15 cellular contexts compared by ENCODE assay signal in the genomic region with DNA sequence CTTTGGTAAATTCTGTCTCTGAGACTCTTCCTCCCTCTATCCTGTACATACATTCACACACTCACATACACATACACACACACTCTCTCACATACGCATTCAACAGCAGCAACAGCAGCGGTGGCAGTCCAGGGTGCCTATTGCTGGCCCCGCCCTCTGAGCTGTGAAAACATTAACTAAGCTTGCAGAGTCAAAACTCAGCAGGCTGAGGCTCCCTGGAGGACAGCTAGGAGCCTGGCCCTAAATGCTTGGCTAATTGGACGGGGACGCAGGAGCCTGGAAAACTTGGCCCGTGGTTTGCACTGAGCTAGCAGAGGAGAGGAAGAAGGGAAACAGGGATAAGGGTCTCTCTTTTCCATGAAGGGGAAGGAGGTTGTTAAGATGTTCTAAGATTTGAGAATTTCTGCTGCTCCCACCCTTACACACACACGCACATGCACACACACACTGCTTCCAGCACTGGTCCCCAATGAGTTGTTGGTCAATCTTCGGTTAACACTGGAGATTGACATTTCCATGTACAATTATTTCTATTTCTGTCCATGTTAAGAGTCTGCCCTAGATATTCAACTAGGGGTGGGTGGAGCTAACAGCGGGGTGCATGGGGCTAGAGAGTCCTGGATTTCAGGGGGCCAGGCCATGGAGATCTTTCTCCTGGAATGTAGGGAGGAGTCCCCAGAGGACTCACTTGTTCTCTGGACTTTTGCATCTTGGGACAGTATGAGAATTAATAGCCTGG.
DNase-seq lines count a peak whose midpoint lies in the region; ATAC-seq, FAIRE-seq and TF ChIP-seq lines count a peak whose summit lies in the region.
"Had no signal": no experiment of that assay in that cellular context is flagged by ENCODE, and none has a peak within 500 bp of the region (broad histone marks: within the 10 kb centered on the region; RNA-seq: fewer than 3 reads in every experiment).

No MANE protein-coding gene starts in this region.

- no peak for TF ChIP-seq POLR2A in GM12891 (IDR thresholded peaks at IDR 0.05; ENCODE audit: low read depth, low read length)

- H3K27ac ChIP-seq in GM23338 (ENCODE audit: low read depth) (no peak overlapping the region), right cardiac atrium (ENCODE audit: low read length) (no peak overlapping the region), pancreas (no peak overlapping the region)

- H3K27ac Mint-ChIP-seq in GM23338, result no peak overlapping the region
- H3K27ac Mint-ChIP-seq: activated CD4-positive, alpha-beta T cell treated with anti-CD3 and anti-CD28 coated beads for 36 hours; activated T-cell treated with anti-CD3 and anti-CD28 coated beads, Interleukin-2, amount 50 U/mL, for 24 hours; CD8-positive, alpha-beta T cell; HFFc6; natural killer cell treated with Interleukin-12 subunit alpha and Interleukin-12 subunit beta and Interleukin-15 and Interleukin-18, amount 100 ng/mL, for 72 hours had no signal

- H3K27me3 Mint-ChIP-seq in GM23338 (ENCODE audit: insufficient read depth, low read depth, poor library complexity), result peaks cover 5% of the 10 kb centered on the region
- H3K27me3 Mint-ChIP-seq: activated CD4-positive, alpha-beta T cell treated with anti-CD3 and anti-CD28 coated beads for 36 hours; activated T-cell treated with anti-CD3 and anti-CD28 coated beads, Interleukin-2, amount 50 U/mL, for 24 hours had no signal

- H3K9me3 Mint-ChIP-seq in GM23338, result no peaks in the 10 kb centered on the region
- H3K9me3 Mint-ChIP-seq: activated T-cell treated with anti-CD3 and anti-CD28 coated beads, Interleukin-2, amount 50 U/mL, for 24 hours; CD8-positive, alpha-beta T cell; HFFc6; natural killer cell treated with Interleukin-12 subunit alpha and Interleukin-12 subunit beta and Interleukin-15 and Interleukin-18, amount 100 ng/mL, for 72 hours had no signal

- H3K27me3 ChIP-seq in GM23338 (ENCODE audit: insufficient read depth), result no peaks in the 10 kb centered on the region
- H3K27me3 ChIP-seq in right cardiac atrium (ENCODE audit: control insufficient read depth, insufficient read depth), result no peaks in the 10 kb centered on the region
- H3K27me3 ChIP-seq in pancreas, result no peaks in the 10 kb centered on the region

- no peak for TF ChIP-seq CTCF in GM23338 (conservative IDR thresholded peaks at IDR 0.05; ENCODE audit: low read depth in 2 of 2)
- no peak for TF ChIP-seq CTCF in pancreas (IDR thresholded peaks at IDR 0.05)

- no peaks in the 10 kb centered on the region for H3K79me2 ChIP-seq in GM23338 (replicated peaks; ENCODE audit: insufficient read depth)

- intact Hi-C loops in right cardiac atrium (cut with DNase I), result loop anchor here in 1 of 4 donors (10.0 kb wide), 1 partner anchor 95 kb away; a partner anchor contains a TSS
- intact Hi-C loops in pancreas (cut with DNase I), result no loop called here

- H3K4me3 Mint-ChIP-seq in GM23338, result no peak overlapping the region
- H3K4me3 Mint-ChIP-seq: activated CD4-positive, alpha-beta T cell treated with anti-CD3 and anti-CD28 coated beads for 36 hours; activated T-cell treated with anti-CD3 and anti-CD28 coated beads, Interleukin-2, amount 50 U/mL, for 24 hours; CD8-positive, alpha-beta T cell; HFFc6; natural killer cell treated with Interleukin-12 subunit alpha and Interleukin-12 subunit beta and Interleukin-15 and Interleukin-18, amount 100 ng/mL, for 72 hours had no signal

- H4K20me1 ChIP-seq in GM23338 (replicated peaks; ENCODE audit: insufficient read depth), result no peaks in the 10 kb centered on the region

- no peak overlapping the region for H3K4me2 ChIP-seq in GM23338

- H3K9me3 ChIP-seq in right cardiac atrium (ENCODE audit: control insufficient read depth, low read length) (no peaks in the 10 kb centered on the region), pancreas (no peaks in the 10 kb centered on the region)

- no peak overlapping the region for H2AFZ ChIP-seq in GM23338

- DNase-seq in GM23338 (ENCODE audit: low spot score) (no peak), NCI-H69 (lab: John Stamatoyannopoulos, UW) (peak; percentile 94), right cardiac atrium (peak; percentile 63 to 87 (median 81)), pancreas (peak in 5 of 6 donors; percentile 48 to 68 (median 59)), GM12891 (ENCODE audit: insufficient read length, low spot score) (no peak), AG08396 (ENCODE audit: low spot score) (no peak), KG1 (lab: John Stamatoyannopoulos, UW) (no peak)
- DNase-seq: activated CD4-positive, alpha-beta T cell treated with anti-CD3 and anti-CD28 coated beads for 36 hours; activated T-cell treated with anti-CD3 and anti-CD28 coated beads, Interleukin-2, amount 50 U/mL, for 24 hours; CD8-positive, alpha-beta T cell; HFFc6; NCI-H2029; OCI-M1 had no signal

- H3K9me2 ChIP-seq in GM23338 (ENCODE audit: insufficient read depth), result no peaks in the 10 kb centered on the region

- H3K4me1 Mint-ChIP-seq in GM23338, result peaks cover 15% of the 10 kb centered on the region
- H3K4me1 Mint-ChIP-seq: activated CD4-positive, alpha-beta T cell treated with anti-CD3 and anti-CD28 coated beads for 36 hours had no signal

- H3K36me3 ChIP-seq in GM23338 (ENCODE audit: insufficient read depth), result no peaks in the 10 kb centered on the region
- H3K36me3 ChIP-seq in pancreas, result no peaks in the 10 kb centered on the region

- FAIRE-seq in pancreas (lab: Jason Lieb, UNC) (no peak), GM12891 (lab: Jason Lieb, UNC) (no peak)

- no peaks in the 10 kb centered on the region for H3F3A ChIP-seq in GM23338 (replicated peaks; ENCODE audit: low read depth)

- H3K4me1 ChIP-seq in GM23338 (ENCODE audit: insufficient read depth) (0 out of 2 replicates have a peak, but pooled peaks cover 6% of the 10 kb centered on the region), right cardiac atrium (ENCODE audit: control insufficient read depth, insufficient read depth, low read length) (peaks cover 20% of the 10 kb centered on the region), pancreas (peaks cover 8 to 33% (median 14%) of the 10 kb centered on the region in 3 donors)

- ATAC-seq in GM23338, result peak; percentile 73
- ATAC-seq in right cardiac atrium, result peak; percentile 57 to 77
- ATAC-seq in pancreas, result peak; percentile 76 to 88 (median 86)
- no peak for ATAC-seq in HG02623 (IDR thresholded peaks at IDR 0.05; ENCODE audit: unreplicated experiment)
- ATAC-seq: activated CD4-positive, alpha-beta T cell treated with anti-CD3 and anti-CD28 coated beads for 36 hours; CD8-positive, alpha-beta T cell had no signal

- H3K36me3 Mint-ChIP-seq in GM23338 (ENCODE audit: low read depth), result no peaks in the 10 kb centered on the region
- H3K36me3 Mint-ChIP-seq: CD8-positive, alpha-beta T cell; natural killer cell treated with Interleukin-12 subunit alpha and Interleukin-12 subunit beta and Interleukin-15 and Interleukin-18, amount 100 ng/mL, for 72 hours had no signal

- WGBS in right cardiac atrium, result 52% methylated on average over 9 of the region's 9 CpGs
- 20% methylated on average over 9 of the region's 9 CpGs for WGBS in pancreas, 2 donors

- H3K4me3 ChIP-seq in GM23338 (no peak overlapping the region), right cardiac atrium (ENCODE audit: low read length) (no peak overlapping the region), pancreas (no peak overlapping the region)

TF ChIP-seq in GM23338, 12 proteins besides CTCF, POLR2A, EP300 and RAD21 (continues in another document):
- no peak for TF ChIP-seq ZNF331 (CRISPR knock-in tag; IDR thresholded peaks at IDR 0.05; ENCODE audit: low read depth)
- no peak for TF ChIP-seq STAT1 (IDR thresholded peaks at IDR 0.05; ENCODE audit: unreplicated experiment)
- no peak for TF ChIP-seq EZH2 (IDR thresholded peaks at IDR 0.05; ENCODE audit: low read depth, unreplicated experiment)
- no peak for TF ChIP-seq EZH2phosphoT487 (IDR thresholded peaks at IDR 0.05; ENCODE audit: unreplicated experiment)
- TF ChIP-seq POLR2AphosphoS5 (IDR thresholded peaks at IDR 0.05; ENCODE audit: low read depth), result no peak

TF ChIP-seq in GM12891, 5 proteins besides CTCF, POLR2A, EP300 and RAD21:
- TF ChIP-seq PAX5 (IDR thresholded peaks at IDR 0.05; ENCODE audit: insufficient read depth, low read length, severe bottlenecking), result no peak
- no peak for TF ChIP-seq POU2F2 (IDR thresholded peaks at IDR 0.05; ENCODE audit: low read depth, low read length)
- no peak for TF ChIP-seq POLR2AphosphoS5 (IDR thresholded peaks at IDR 0.05; ENCODE audit: low read depth, low read length)
- TF ChIP-seq SPI1 (IDR thresholded peaks at IDR 0.05; ENCODE audit: low read depth, low read length), result no peak
- TF ChIP-seq TAF1 (IDR thresholded peaks at IDR 0.05; ENCODE audit: low read depth, low read length), result no peak

Comparison
In these comparisons a context has a peak if more than half of its experiments do, and no peak if none do; other contexts are left out.
1. DNase-seq: peak in NCI-H69 (single experiment), right cardiac atrium (3 of 3) and pancreas (5 of 6); none in GM23338 (single experiment), GM12891 (single experiment), AG08396 (single experiment) and KG1 (single experiment).